Comparison of ENCODE assay signal across 17 cellular contexts in genomic region chr12:50751921-50752721, GRCh38. TPM values are rescaled to one million over a fixed set of nuclear protein-coding genes. Genes with fewer than 3 reads are reported as not detected.
DNase-seq lines count a peak whose midpoint lies in the region; ATAC-seq, FAIRE-seq and TF ChIP-seq lines count a peak whose summit lies in the region.
"Had no signal": no experiment of that assay in that cellular context is flagged by ENCODE, and none has a peak within 500 bp of the region (broad histone marks: within the 10 kb centered on the region; RNA-seq: fewer than 3 reads in every experiment).

No MANE protein-coding gene starts in this region.

- CTCF ChIA-PET in MCF 10A (lab: Yijun Ruan, JAX), result interaction anchor here (0.7 kb wide), 2 partner anchors 109 to 226 kb away, joined by 3 read pairs; no protein-coding TSS in a partner anchor

- H3K9me3 Mint-ChIP-seq in MCF 10A (ENCODE audit: unreplicated experiment) (no peaks in the 10 kb centered on the region), astrocyte (ENCODE audit: unreplicated experiment) (no peaks in the 10 kb centered on the region)
- no peaks in the 10 kb centered on the region for H3K9me3 Mint-ChIP-seq in T-helper 2 cell treated with Interferon-gamma antibody and Interleukin-4, amounts not matched to agents 5 μg/mL and 100 μg/mL, for 36 hours
- H3K9me3 Mint-ChIP-seq: activated T-cell treated with anti-CD3 and anti-CD28 coated beads, Interleukin-2, amount 50 U/mL, for 24 hours had no signal

- H3K27ac ChIP-seq in breast epithelium (no peak overlapping the region), astrocyte (ENCODE audit: low read depth, low read length) (no peak overlapping the region)
- H3K27ac ChIP-seq: testis had no signal

- no peak overlapping the region for H3K4me3 ChIP-seq in breast epithelium
- no peak overlapping the region for H3K4me3 ChIP-seq in astrocyte (ENCODE audit: insufficient read depth, low read depth, low read length)
- H3K4me3 ChIP-seq: testis had no signal

- no TSS peak for BruUV-seq in MCF 10A (replicated peaks; lab: Mats Ljungman, UMichigan)

- peaks cover 20% of the 10 kb centered on the region for H3K36me3 Mint-ChIP-seq in MCF 10A (ENCODE audit: insufficient read depth, unreplicated experiment)
- peaks cover 23% of the 10 kb centered on the region for H3K36me3 Mint-ChIP-seq in astrocyte (ENCODE audit: low read depth, unreplicated experiment)
- peaks cover 11% of the 10 kb centered on the region for H3K36me3 Mint-ChIP-seq in T-helper 2 cell treated with Interferon-gamma antibody and Interleukin-4, amounts not matched to agents 5 μg/mL and 100 μg/mL, for 36 hours (ENCODE audit: low read depth)

- H3K27me3 Mint-ChIP-seq in MCF 10A (ENCODE audit: insufficient read depth, unreplicated experiment) (no peaks in the 10 kb centered on the region), astrocyte (ENCODE audit: low read depth, unreplicated experiment) (no peaks in the 10 kb centered on the region)
- H3K27me3 Mint-ChIP-seq in T-helper 2 cell treated with Interferon-gamma antibody and Interleukin-4, amounts not matched to agents 5 μg/mL and 100 μg/mL, for 36 hours (ENCODE audit: low read depth), result no peaks in the 10 kb centered on the region
- H3K27me3 Mint-ChIP-seq: activated T-cell treated with anti-CD3 and anti-CD28 coated beads, Interleukin-2, amount 50 U/mL, for 24 hours; progenitor cell of endocrine pancreas had no signal

- no peak overlapping the region for H3K4me2 ChIP-seq in astrocyte (ENCODE audit: low read length)

- H3K9me3 ChIP-seq in breast epithelium (no peaks in the 10 kb centered on the region), astrocyte (ENCODE audit: insufficient read depth, low read depth, low read length) (no peaks in the 10 kb centered on the region)
- H3K9me3 ChIP-seq: testis had no signal

- no peaks in the 10 kb centered on the region for H3K27me3 ChIP-seq in breast epithelium
- H3K27me3 ChIP-seq in astrocyte (ENCODE audit: insufficient read depth, low read length), result no peaks in the 10 kb centered on the region
- H3K27me3 ChIP-seq: testis had no signal

- H3K4me3 Mint-ChIP-seq in MCF 10A (ENCODE audit: unreplicated experiment) (no peak overlapping the region), astrocyte (ENCODE audit: unreplicated experiment) (no peak overlapping the region)
- no peak overlapping the region for H3K4me3 Mint-ChIP-seq in T-helper 2 cell treated with Interferon-gamma antibody and Interleukin-4, amounts not matched to agents 5 μg/mL and 100 μg/mL, for 36 hours
- H3K4me3 Mint-ChIP-seq: activated T-cell treated with anti-CD3 and anti-CD28 coated beads, Interleukin-2, amount 50 U/mL, for 24 hours had no signal

- no peak for TF ChIP-seq CTCF in MCF 10A (IDR thresholded peaks at IDR 0.05; ENCODE audit: unreplicated experiment)
- no peak for TF ChIP-seq CTCF in breast epithelium (IDR thresholded peaks at IDR 0.05)
- no peak for TF ChIP-seq CTCF in astrocyte (IDR thresholded peaks at IDR 0.05; ENCODE audit: insufficient read depth, low read depth, low read length)

- FAIRE-seq in astrocyte (lab: Jason Lieb, UNC), result no peak
- FAIRE-seq: H54, kidney, TTC549 had no signal

- no peaks in the 10 kb centered on the region for H3K4me1 Mint-ChIP-seq in MCF 10A (ENCODE audit: insufficient read depth, unreplicated experiment)
- peaks cover 10% of the 10 kb centered on the region for H3K4me1 Mint-ChIP-seq in astrocyte (ENCODE audit: low read depth, unreplicated experiment)
- peaks cover 2% of the 10 kb centered on the region for H3K4me1 Mint-ChIP-seq in T-helper 2 cell treated with Interferon-gamma antibody and Interleukin-4, amounts not matched to agents 5 μg/mL and 100 μg/mL, for 36 hours (ENCODE audit: low read depth)

- TF ChIP-seq POLR2A in breast epithelium (IDR thresholded peaks at IDR 0.05), result no peak
- no peak for TF ChIP-seq POLR2A in GM18505 (IDR thresholded peaks at IDR 0.05; ENCODE audit: borderline replicate concordance, extremely low read depth, insufficient read depth, insufficient read length)

- no peak for ATAC-seq in GM18505 (IDR thresholded peaks at IDR 0.05; ENCODE audit: unreplicated experiment)

- POLR2A ChIA-PET in MCF 10A (lab: Yijun Ruan, JAX), result interaction anchor here (1.1 kb wide), 1 partner anchor 11 kb away, joined by 3 read pairs; no protein-coding TSS in a partner anchor

- no peaks in the 10 kb centered on the region for H3K79me2 ChIP-seq in astrocyte (ENCODE audit: insufficient read depth, low read length)

- H3K27ac Mint-ChIP-seq in MCF 10A (ENCODE audit: low read depth, unreplicated experiment) (peak overlapping the region; percentile 17), astrocyte (ENCODE audit: unreplicated experiment) (peak overlapping the region; percentile 21)
- H3K27ac Mint-ChIP-seq in T-helper 2 cell treated with Interferon-gamma antibody and Interleukin-4, amounts not matched to agents 5 μg/mL and 100 μg/mL, for 36 hours, result no peak overlapping the region
- H3K27ac Mint-ChIP-seq: activated T-cell treated with anti-CD3 and anti-CD28 coated beads, Interleukin-2, amount 50 U/mL, for 24 hours; progenitor cell of endocrine pancreas had no signal

- no peaks in the 10 kb centered on the region for H3K4me1 ChIP-seq in breast epithelium
- no peaks in the 10 kb centered on the region for H3K4me1 ChIP-seq in astrocyte (ENCODE audit: insufficient read depth, low read length)
- H3K4me1 ChIP-seq: testis had no signal

- DNase-seq in MCF 10A (ENCODE audit: unreplicated experiment), result no peak
- DNase-seq in breast epithelium (ENCODE audit: low spot score in 2 of 2), result no peak
- peak; percentile 17 for DNase-seq in astrocyte (ENCODE audit: low read depth)
- peak; percentile 92 for DNase-seq in kidney glomerular epithelial cell (lab: John Stamatoyannopoulos, UW)
- no peak for DNase-seq in stimulated activated CD4-positive, alpha-beta T cell treated with anti-CD3 and anti-CD28 coated beads, Interleukin-4, amount 100 ng/mL, for 24 hours
- DNase-seq in T-helper 2 cell treated with Interferon-gamma antibody and Interleukin-4, amounts not matched to agents 5 μg/mL and 100 μg/mL, for 36 hours (ENCODE audit: low spot score), result no peak
- no peak for DNase-seq in HUDEP-2 (lab: John Stamatoyannopoulos, UW; ENCODE audit: unreplicated experiment in 76 of 76)
- DNase-seq: activated T-cell treated with anti-CD3 and anti-CD28 coated beads, Interleukin-2, amount 50 U/mL, for 24 hours; central memory CD4-positive, alpha-beta T cell; Karpas-422; kidney; NCI-H2171; testis had no signal

- no peaks in the 10 kb centered on the region for H4K20me1 ChIP-seq in astrocyte (ENCODE audit: insufficient read depth, low read length)

- no peak overlapping the region for H2AFZ ChIP-seq in astrocyte (ENCODE audit: low read depth, low read length)

- intact Hi-C loops in MCF 10A (cut with micrococcal nuclease), result no loop called here
- intact Hi-C loops in breast epithelium (cut with DNase I; ENCODE audit: low total_unique reads), result no loop called here

- H3K9ac ChIP-seq in astrocyte (ENCODE audit: low read length), result no peak overlapping the region

- H3K36me3 ChIP-seq in breast epithelium (no peaks in the 10 kb centered on the region), astrocyte (ENCODE audit: insufficient read depth, low read length) (peaks cover 11% of the 10 kb centered on the region)

RNA-seq across cellular contexts. Expression of gene ATF1, which starts 11.8 kb away (rescaled TPM):
- 73.1 and 87.2 TPM in 2 replicates for total RNA-seq in MCF 10A (2022)
- total RNA-seq in breast epithelium, result 10 to 100 TPM; 22.2 to 32.2 (median 27.2) TPM
- 23.3 and 25.0 TPM in 2 replicates for total RNA-seq in astrocyte

Comparison
In these comparisons a context has a peak if more than half of its experiments do, and no peak if none do; other contexts are left out.
1. DNase-seq: peak in astrocyte (single experiment) and kidney glomerular epithelial cell (single experiment); none in MCF 10A (single experiment), breast epithelium (0 of 2), stimulated activated CD4-positive, alpha-beta T cell treated with anti-CD3 and anti-CD28 coated beads, Interleukin-4, amount 100 ng/mL, for 24 hours (single experiment), T-helper 2 cell treated with Interferon-gamma antibody and Interleukin-4, amounts not matched to agents 5 μg/mL and 100 μg/mL, for 36 hours (single experiment) and HUDEP-2 (0 of 76).